8 cellular contexts compared by ENCODE assay signal in genomic region chr17:36949461-36949927, GRCh38. TPM values are rescaled to one million over a fixed set of nuclear protein-coding genes. Genes with fewer than 3 reads are reported as not detected.
DNase-seq lines count a peak whose midpoint lies in the region; ATAC-seq and TF ChIP-seq lines count a peak whose summit lies in the region.

No MANE protein-coding gene starts in this region.

- no peak overlapping the region for H2BK5ac ChIP-seq in H9 (ENCODE audit: insufficient read length, low read length)

- no peak overlapping the region for H3K27ac ChIP-seq in H9 (ENCODE audit: insufficient read length, low read depth, low read length)
- H3K27ac ChIP-seq in iPS-18a (ENCODE audit: low read length): no peak overlapping the region
- peak overlapping the region; percentile 82 to 95 (median 90) for H3K27ac ChIP-seq in spleen

- H4K91ac ChIP-seq in H9 (ENCODE audit: insufficient read length, low read depth, low read length): no peak overlapping the region

- H3K36me3 ChIP-seq in iPS-18a (ENCODE audit: control insufficient read depth, low read depth, low read length) (peaks cover 30% of the 10 kb centered on the region), spleen (peaks cover 2 to 43% (median 27%) of the 10 kb centered on the region in 6 donors)

- H3K4ac ChIP-seq in H9 (ENCODE audit: low read depth, low read length): no peak overlapping the region

- no peak for ATAC-seq in HG03460 (IDR thresholded peaks at IDR 0.05; ENCODE audit: unreplicated experiment)

- intact Hi-C loops in spleen (cut with DNase I; ENCODE audit: low total_unique reads): no loop called here

- no CpG with 5 or more reads among the region's 9 CpGs for WGBS in H9 (ENCODE audit: extremely low coverage, insufficient read length, low lambda C conversion rate)
- WGBS in spleen, 5 donors: 14 to 23% (median 19%) methylated on average over 9 of the region's 9 CpGs

- H3K14ac ChIP-seq in H9 (ENCODE audit: insufficient read depth, low read length): peak overlapping the region; percentile 74

- peaks cover 11% of the 10 kb centered on the region for H3K23me2 ChIP-seq in H9 (ENCODE audit: insufficient read length, low read depth, low read length, poor library complexity, severe bottlenecking)

- peak overlapping the region; percentile 62 for H3K4me2 ChIP-seq in H9 (ENCODE audit: insufficient read depth, insufficient read length, low read length)

- DNase-seq in AG10803 (ENCODE audit: low read depth) (no peak), H9 (no peak), spleen (no peak), NAMALWA (ENCODE audit: low spot score) (no peak), NCI-H446 treated with DMSO at 0.1 percent for 48 hours (lab: John Stamatoyannopoulos, UW) (no peak)
- DNase-seq in activated naive CD8-positive, alpha-beta T cell treated with anti-CD3 and anti-CD28 coated beads for 36 hours: no peak

- H3K4me3 ChIP-seq in AG10803 (ENCODE audit: low read length): peak overlapping the region; percentile 89
- H3K4me3 ChIP-seq in iPS-18a (ENCODE audit: low read length): peak overlapping the region; percentile 81
- peak overlapping the region; percentile 61 to 93 (median 84) for H3K4me3 ChIP-seq in spleen

- H3K79me1 ChIP-seq in H9 (ENCODE audit: insufficient read depth, low read depth, low read length, poor library complexity, severe bottlenecking): no peaks in the 10 kb centered on the region

- peak overlapping the region; percentile 91 to 94 for H3K4me3 Mint-ChIP-seq in H9
- H3K4me3 Mint-ChIP-seq in activated naive CD8-positive, alpha-beta T cell treated with anti-CD3 and anti-CD28 coated beads for 36 hours: peak overlapping the region; percentile 92

- H2AK5ac ChIP-seq in H9 (ENCODE audit: insufficient read length, low read length): no peak overlapping the region

- H3K9me3 Mint-ChIP-seq in H9: no peaks in the 10 kb centered on the region; a peak in 1 of 5 replicates
- no peaks in the 10 kb centered on the region for H3K9me3 Mint-ChIP-seq in activated naive CD8-positive, alpha-beta T cell treated with anti-CD3 and anti-CD28 coated beads for 36 hours

- H2AFZ ChIP-seq in H9 (ENCODE audit: low read length): no peak overlapping the region

- H4K20me1 ChIP-seq in H9 (ENCODE audit: control insufficient read depth, insufficient read depth, insufficient read length): no peaks in the 10 kb centered on the region

- no peak overlapping the region for H2BK20ac ChIP-seq in H9 (ENCODE audit: low read depth, low read length, poor library complexity, severe bottlenecking)

- no peak overlapping the region for H3T11ph ChIP-seq in H9 (ENCODE audit: low read length)

- H3K9ac ChIP-seq in H9 (ENCODE audit: extremely low read depth, insufficient read length, low read length) (peak overlapping the region; percentile 43), iPS-18a (ENCODE audit: low read length) (peak overlapping the region; percentile 69)

- H3K23ac ChIP-seq in H9 (ENCODE audit: insufficient read length, low read depth, low read length): no peak overlapping the region

- no peak overlapping the region for H4K5ac ChIP-seq in H9 (ENCODE audit: insufficient read length, low read depth, low read length)

- no peak for TF ChIP-seq CTCF in AG10803 (conservative IDR thresholded peaks at IDR 0.05; ENCODE audit: low read length)
- no peak for TF ChIP-seq CTCF in H9 (conservative IDR thresholded peaks at IDR 0.05)
- TF ChIP-seq CTCF in spleen (IDR thresholded peaks at IDR 0.05 in 8 of 11, conservative IDR thresholded peaks at IDR 0.05 in 3 of 11): no peak

- no peaks in the 10 kb centered on the region; the same call in 1 of the 2 replicates for H3K4me1 ChIP-seq in H9 (ENCODE audit: insufficient read depth, low read length)
- peaks cover 16% of the 10 kb centered on the region for H3K4me1 ChIP-seq in iPS-18a (ENCODE audit: control insufficient read depth, low read depth, low read length)
- H3K4me1 ChIP-seq in spleen: peaks cover 17 to 59% (median 40%) of the 10 kb centered on the region in 6 donors

- H2BK15ac ChIP-seq in H9 (ENCODE audit: low read depth, low read length): no peak overlapping the region

- H3K18ac ChIP-seq in H9 (ENCODE audit: insufficient read length, low read depth, low read length): no peak overlapping the region

- peak overlapping the region in 1 of 3 experiments; percentile 79; a peak in 2 of 7 replicates for H3K27ac Mint-ChIP-seq in H9
- H3K27ac Mint-ChIP-seq in activated naive CD8-positive, alpha-beta T cell treated with anti-CD3 and anti-CD28 coated beads for 36 hours: peak overlapping the region; percentile 97

- no peak overlapping the region for H3K56ac ChIP-seq in H9 (ENCODE audit: insufficient read length, low read depth, low read length)

- H3K79me2 ChIP-seq in H9 (ENCODE audit: insufficient read depth, low read length): peaks cover 2% of the 10 kb centered on the region; the same call in 1 of the 2 replicates

- H2BK12ac ChIP-seq in H9 (ENCODE audit: insufficient read length, low read depth, low read length): no peak overlapping the region

- no peak overlapping the region for H4K8ac ChIP-seq in H9 (replicated peaks; ENCODE audit: insufficient read length, low read depth, low read length)

- TF ChIP-seq POLR2A in spleen (IDR thresholded peaks at IDR 0.05): no peak

- H3K27me3 ChIP-seq in H9 (ENCODE audit: insufficient read depth, low read length): peaks cover 34% of the 10 kb centered on the region
- peaks cover 52% of the 10 kb centered on the region for H3K27me3 ChIP-seq in iPS-18a (ENCODE audit: control insufficient read depth, insufficient read depth, low read length)
- peaks cover 0 to 35% (median 33%) of the 10 kb centered on the region in 7 donors for H3K27me3 ChIP-seq in spleen (replicated peaks in 1 of 7)

- peaks cover 51% of the 10 kb centered on the region for H3K27me3 Mint-ChIP-seq in H9 (ENCODE audit: low read depth)
- H3K27me3 Mint-ChIP-seq in activated naive CD8-positive, alpha-beta T cell treated with anti-CD3 and anti-CD28 coated beads for 36 hours: peaks cover 35% of the 10 kb centered on the region

- H3K9me3 ChIP-seq in H9 (ENCODE audit: control insufficient read depth, low read depth, low read length): no peaks in the 10 kb centered on the region
- H3K9me3 ChIP-seq in iPS-18a (ENCODE audit: control insufficient read depth, low read depth, low read length): no peaks in the 10 kb centered on the region
- H3K9me3 ChIP-seq in spleen: no peaks in the 10 kb centered on the region

- no peak overlapping the region for H2BK120ac ChIP-seq in H9 (ENCODE audit: low read depth, low read length, poor library complexity, severe bottlenecking)

- H3K4me1 Mint-ChIP-seq in H9: peaks cover 34 to 50% of the 10 kb centered on the region in 2 experiments
- peaks cover 62% of the 10 kb centered on the region for H3K4me1 Mint-ChIP-seq in activated naive CD8-positive, alpha-beta T cell treated with anti-CD3 and anti-CD28 coated beads for 36 hours

- H3K36me3 Mint-ChIP-seq in H9 (ENCODE audit: insufficient read depth in 1 of 3, low read depth in 3 of 3): peaks cover 12 to 51% (median 39%) of the 10 kb centered on the region in 3 experiments
- peaks cover 45% of the 10 kb centered on the region for H3K36me3 Mint-ChIP-seq in activated naive CD8-positive, alpha-beta T cell treated with anti-CD3 and anti-CD28 coated beads for 36 hours

RNA-seq across cellular contexts. Expression of gene AATF, which starts 0.7 kb away (rescaled TPM):
- total RNA-seq in H9 (2021) (69.6 and 74.9 TPM in 2 replicates), spleen (10 to 100 TPM; 30.4 to 59.0 (median 41.7) TPM)
- 100 to 1,000 TPM; 116 to 117 TPM for total RNA-seq in activated naive CD8-positive, alpha-beta T cell treated with anti-CD3 and anti-CD28 coated beads for 36 hours
- 10 to 100 TPM; 28.7 to 32.8 (median 32.0) TPM for polyA plus RNA-seq in spleen

RNA-seq across cellular contexts. Expression of gene LHX1, which starts 12.2 kb away (rescaled TPM):
- total RNA-seq in H9 (2021) (0.20 and 0.22 TPM in 2 replicates), spleen (not detected)
- total RNA-seq in activated naive CD8-positive, alpha-beta T cell treated with anti-CD3 and anti-CD28 coated beads for 36 hours: under 1 TPM in 1 of 2 experiments, not detected in 1; 0.30 TPM
- not detected for polyA plus RNA-seq in spleen

Comparison
In these comparisons a context has a peak if more than half of its experiments do, and no peak if none do; other contexts are left out.
1. H3K27ac ChIP-seq: peak in spleen (8 of 8); none in H9 (single experiment) and iPS-18a (single experiment).
2. Peak in every context shown above with its lines, with median percentiles within 50 percentile points of each other: H3K4me3 ChIP-seq.